ENCODE assay signal across 15 cellular contexts in the genomic region with DNA sequence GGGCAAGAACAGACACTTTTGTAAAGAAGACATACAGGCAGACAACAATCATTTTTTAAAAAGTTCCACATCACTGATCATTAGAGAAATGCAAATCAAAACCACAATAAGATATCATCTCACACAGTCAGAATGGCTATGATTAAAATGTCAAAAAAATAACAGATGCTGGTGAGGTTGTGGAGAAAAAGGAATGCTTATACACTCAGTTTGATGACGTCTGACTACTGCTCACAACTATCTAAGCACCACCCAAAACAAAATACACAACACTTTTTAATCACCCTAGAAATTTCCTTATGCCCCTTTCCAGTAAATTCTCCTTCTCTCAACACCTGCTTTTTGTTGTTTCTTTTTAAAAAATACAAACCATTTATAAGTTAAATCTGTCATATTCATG.
"Had no signal": no experiment of that assay in that cellular context is flagged by ENCODE, and none has a peak within 500 bp of the region (broad histone marks: within the 10 kb centered on the region; RNA-seq: fewer than 3 reads in every experiment).

No MANE protein-coding gene starts in this region.

- H3K9me3 Mint-ChIP-seq: activated naive CD4-positive, alpha-beta T cell treated with anti-CD3 and anti-CD28 coated beads, Interleukin-2, amount 50 U/mL, for 24 hours had no signal

- H3K27ac ChIP-seq: breast epithelium, parathyroid adenoma, sigmoid colon, thyroid gland had no signal

- H3K27me3 ChIP-seq: breast epithelium, sigmoid colon, thyroid gland had no signal

- H3K27ac Mint-ChIP-seq: activated CD8-positive, alpha-beta T cell treated with anti-CD3 and anti-CD28 coated beads for 36 hours; activated naive CD4-positive, alpha-beta T cell treated with anti-CD3 and anti-CD28 coated beads, Interleukin-2, amount 50 U/mL, for 24 hours; naive thymus-derived CD4-positive, alpha-beta T cell had no signal

- DNase-seq: activated CD4-positive, alpha-beta T cell treated with anti-CD3 and anti-CD28 coated beads for 4 hours; activated CD8-positive, alpha-beta T cell treated with anti-CD3 and anti-CD28 coated beads for 36 hours; activated effector memory CD4-positive, alpha-beta T cell treated with anti-CD3 and anti-CD28 coated beads, Interleukin-2, amount 50 U/mL, for 16 hours; activated T-cell treated with anti-CD3 and anti-CD28 coated beads, Interleukin-2, amount 50 U/mL, for 48 hours; erythroblast; hippocampal formation; naive thymus-derived CD4-positive, alpha-beta T cell; sigmoid colon; stimulated activated CD4-positive, alpha-beta T cell treated with anti-CD3 and anti-CD28 coated beads, Interleukin-12 subunit alpha, Interleukin-12 subunit beta, amount 100 ng/mL, for 4 hours; stimulated activated CD4-positive, alpha-beta T cell treated with anti-CD3 and anti-CD28 coated beads, Interleukin-2, amount 100 ng/mL, for 24 hours; thyroid gland had no signal

- H3K9me3 ChIP-seq: breast epithelium, thyroid gland had no signal

- H3K4me1 ChIP-seq: breast epithelium, parathyroid adenoma, sigmoid colon, thyroid gland had no signal

- ATAC-seq: activated CD8-positive, alpha-beta T cell treated with anti-CD3 and anti-CD28 coated beads for 36 hours; left lobe of liver; naive thymus-derived CD4-positive, alpha-beta T cell had no signal

- H3K4me3 Mint-ChIP-seq: activated CD8-positive, alpha-beta T cell treated with anti-CD3 and anti-CD28 coated beads for 36 hours; activated naive CD4-positive, alpha-beta T cell treated with anti-CD3 and anti-CD28 coated beads, Interleukin-2, amount 50 U/mL, for 24 hours; naive thymus-derived CD4-positive, alpha-beta T cell had no signal

- H3K36me3 ChIP-seq: breast epithelium, sigmoid colon, thyroid gland had no signal

- H3K4me1 Mint-ChIP-seq: activated naive CD4-positive, alpha-beta T cell treated with anti-CD3 and anti-CD28 coated beads, Interleukin-2, amount 50 U/mL, for 24 hours; naive thymus-derived CD4-positive, alpha-beta T cell had no signal

- H3K27me3 Mint-ChIP-seq: activated CD8-positive, alpha-beta T cell treated with anti-CD3 and anti-CD28 coated beads for 36 hours; activated naive CD4-positive, alpha-beta T cell treated with anti-CD3 and anti-CD28 coated beads, Interleukin-2, amount 50 U/mL, for 24 hours; naive thymus-derived CD4-positive, alpha-beta T cell had no signal

- H3K4me3 ChIP-seq: breast epithelium, sigmoid colon, thyroid gland had no signal
